In genomic region chr4:104128850-104129213, GRCh38 we compare ENCODE assay signal across 1 cellular context.
A peak's percentile ranks its signal among the peaks of the same experiment; 100 is the strongest.
TF ChIP-seq lines count a peak whose summit lies in the region.

No MANE protein-coding gene starts in this region.

TF ChIP-seq in HepG2, 621 proteins besides CTCF, POLR2A, EP300 and RAD21 (continued from another document and continues in another):
- TF ChIP-seq ZNF318 (CRISPR knock-in tag; IDR thresholded peaks at IDR 0.05) (no peak), TMF1 (CRISPR knock-in tag; IDR thresholded peaks at IDR 0.05; ENCODE audit: low read depth) (no peak), KDM4B (CRISPR knock-in tag; IDR thresholded peaks at IDR 0.05) (no peak), SIX1 (CRISPR knock-in tag; IDR thresholded peaks at IDR 0.05; ENCODE audit: borderline replicate concordance) (no peak), FLYWCH1 (CRISPR knock-in tag; IDR thresholded peaks at IDR 0.05) (no peak), CHD2 (IDR thresholded peaks at IDR 0.05; ENCODE audit: low read depth, low read length) (no peak), EZH2 (conservative IDR thresholded peaks at IDR 0.05; ENCODE audit: low read depth, low read length) (no peak), ZBTB7B (CRISPR knock-in tag; IDR thresholded peaks at IDR 0.05) (no peak), ERF (CRISPR knock-in tag; IDR thresholded peaks at IDR 0.05) (no peak), REPIN1 (CRISPR knock-in tag; IDR thresholded peaks at IDR 0.05; ENCODE audit: borderline replicate concordance, low read depth) (no peak), HHEX (CRISPR knock-in tag; IDR thresholded peaks at IDR 0.05) (no peak), CCAR2 (optimal IDR thresholded peaks at IDR 0.05; ENCODE audit: low read depth, low read length) (no peak), ATF1 (CRISPR knock-in tag; IDR thresholded peaks at IDR 0.05) (peak; percentile 27; the same call in 1 of the 2 replicates), MBNL3 (CRISPR knock-in tag; conservative IDR thresholded peaks at IDR 0.05) (no peak), MAZ (IDR thresholded peaks at IDR 0.05; ENCODE audit: borderline replicate concordance, low read depth, low read length) (no peak), MAZ (CRISPR knock-in tag; IDR thresholded peaks at IDR 0.05; ENCODE audit: low read depth) (no peak), ZNF280B (CRISPR knock-in tag; IDR thresholded peaks at IDR 0.05; ENCODE audit: borderline replicate concordance) (no peak), ELF3 (CRISPR knock-in tag; IDR thresholded peaks at IDR 0.05) (peak; percentile 47; the same call in 1 of the 2 replicates), MIER3 (CRISPR knock-in tag; IDR thresholded peaks at IDR 0.05; ENCODE audit: borderline replicate concordance) (peak; percentile 62; the same call in 1 of the 2 replicates), SOX6 (IDR thresholded peaks at IDR 0.05) (no peak), SOX6 (CRISPR knock-in tag; IDR thresholded peaks at IDR 0.05) (peak; percentile 65), JUN (CRISPR knock-in tag; IDR thresholded peaks at IDR 0.05) (no peak), FOXJ3 (CRISPR knock-in tag; IDR thresholded peaks at IDR 0.05; ENCODE audit: borderline replicate concordance) (peak; percentile 76; the same call in 1 of the 2 replicates), ZFP1 (CRISPR knock-in tag; IDR thresholded peaks at IDR 0.05) (0 out of 2 replicates have a peak, but pooled peaks have one; percentile 41), HNRNPL (IDR thresholded peaks at IDR 0.05; ENCODE audit: low read depth, low read length) (no peak), ZNF503 (CRISPR knock-in tag; IDR thresholded peaks at IDR 0.05) (peak; percentile 44; the same call in 1 of the 2 replicates), MXD1 (CRISPR knock-in tag; IDR thresholded peaks at IDR 0.05) (no peak), ZMAT5 (CRISPR knock-in tag; IDR thresholded peaks at IDR 0.05; ENCODE audit: borderline replicate concordance, low read depth) (no peak), ZNF264 (CRISPR knock-in tag; IDR thresholded peaks at IDR 0.05) (no peak), ARID5B (CRISPR knock-in tag; IDR thresholded peaks at IDR 0.05) (peak; percentile 84), DBP (CRISPR knock-in tag; IDR thresholded peaks at IDR 0.05; ENCODE audit: not compliant biosample characterization) (no peak), ZNF124 (CRISPR knock-in tag; IDR thresholded peaks at IDR 0.05) (peak; percentile 81; the same call in 1 of the 2 replicates), GZF1 (CRISPR knock-in tag; IDR thresholded peaks at IDR 0.05) (no peak), SSRP1 (CRISPR knock-in tag; IDR thresholded peaks at IDR 0.05) (no peak), ZNF430 (CRISPR knock-in tag; IDR thresholded peaks at IDR 0.05) (no peak), SYNCRIP (IDR thresholded peaks at IDR 0.05; ENCODE audit: insufficient read depth, low read depth, low read length) (no peak), ZNF329 (CRISPR knock-in tag; IDR thresholded peaks at IDR 0.05; ENCODE audit: low read depth) (no peak), ELF1 (CRISPR knock-in tag; IDR thresholded peaks at IDR 0.05) (no peak), KDM3A (CRISPR knock-in tag; IDR thresholded peaks at IDR 0.05; ENCODE audit: low read depth) (no peak), ONECUT2 (CRISPR knock-in tag; IDR thresholded peaks at IDR 0.05) (no peak), ZNF337 (CRISPR knock-in tag; IDR thresholded peaks at IDR 0.05; ENCODE audit: borderline replicate concordance, low read depth) (no peak), TRAFD1 (CRISPR knock-in tag; IDR thresholded peaks at IDR 0.05; ENCODE audit: borderline replicate concordance) (no peak), ZC3H4 (CRISPR knock-in tag; IDR thresholded peaks at IDR 0.05; ENCODE audit: borderline replicate concordance) (no peak), HMG20A (CRISPR knock-in tag; IDR thresholded peaks at IDR 0.05; ENCODE audit: borderline replicate concordance) (peak; percentile 58; the same call in 1 of the 2 replicates), KDM1A (CRISPR knock-in tag; IDR thresholded peaks at IDR 0.05) (no peak), ZNF552 (CRISPR knock-in tag; IDR thresholded peaks at IDR 0.05; ENCODE audit: borderline replicate concordance) (no peak), DPF2 (CRISPR knock-in tag; IDR thresholded peaks at IDR 0.05; ENCODE audit: borderline replicate concordance, low read depth) (peak; percentile 44; the same call in 1 of the 2 replicates), GABPA (IDR thresholded peaks at IDR 0.05; ENCODE audit: low read depth, low read length) (no peak), GABPA (CRISPR knock-in tag; IDR thresholded peaks at IDR 0.05; ENCODE audit: low read depth) (0 out of 2 replicates have a peak, but pooled peaks have one; percentile 13), ZNF230 (CRISPR knock-in tag; IDR thresholded peaks at IDR 0.05) (no peak), ZNF781 (CRISPR knock-in tag; IDR thresholded peaks at IDR 0.05; ENCODE audit: borderline replicate concordance, not compliant biosample characterization) (no peak), ZNF354B (CRISPR knock-in tag; IDR thresholded peaks at IDR 0.05) (no peak)
